ENCODE assay signal across 1 cellular context in genomic region chr17:2050246-2050866, GRCh38.
A peak's percentile ranks its signal among the peaks of the same experiment; 100 is the strongest.
TF ChIP-seq lines count a peak whose summit lies in the region.

No MANE protein-coding gene starts in this region.

TF ChIP-seq in A549, 52 proteins besides CTCF, POLR2A, EP300 and RAD21 (continued from another document):
- TF ChIP-seq, protein P1, sequence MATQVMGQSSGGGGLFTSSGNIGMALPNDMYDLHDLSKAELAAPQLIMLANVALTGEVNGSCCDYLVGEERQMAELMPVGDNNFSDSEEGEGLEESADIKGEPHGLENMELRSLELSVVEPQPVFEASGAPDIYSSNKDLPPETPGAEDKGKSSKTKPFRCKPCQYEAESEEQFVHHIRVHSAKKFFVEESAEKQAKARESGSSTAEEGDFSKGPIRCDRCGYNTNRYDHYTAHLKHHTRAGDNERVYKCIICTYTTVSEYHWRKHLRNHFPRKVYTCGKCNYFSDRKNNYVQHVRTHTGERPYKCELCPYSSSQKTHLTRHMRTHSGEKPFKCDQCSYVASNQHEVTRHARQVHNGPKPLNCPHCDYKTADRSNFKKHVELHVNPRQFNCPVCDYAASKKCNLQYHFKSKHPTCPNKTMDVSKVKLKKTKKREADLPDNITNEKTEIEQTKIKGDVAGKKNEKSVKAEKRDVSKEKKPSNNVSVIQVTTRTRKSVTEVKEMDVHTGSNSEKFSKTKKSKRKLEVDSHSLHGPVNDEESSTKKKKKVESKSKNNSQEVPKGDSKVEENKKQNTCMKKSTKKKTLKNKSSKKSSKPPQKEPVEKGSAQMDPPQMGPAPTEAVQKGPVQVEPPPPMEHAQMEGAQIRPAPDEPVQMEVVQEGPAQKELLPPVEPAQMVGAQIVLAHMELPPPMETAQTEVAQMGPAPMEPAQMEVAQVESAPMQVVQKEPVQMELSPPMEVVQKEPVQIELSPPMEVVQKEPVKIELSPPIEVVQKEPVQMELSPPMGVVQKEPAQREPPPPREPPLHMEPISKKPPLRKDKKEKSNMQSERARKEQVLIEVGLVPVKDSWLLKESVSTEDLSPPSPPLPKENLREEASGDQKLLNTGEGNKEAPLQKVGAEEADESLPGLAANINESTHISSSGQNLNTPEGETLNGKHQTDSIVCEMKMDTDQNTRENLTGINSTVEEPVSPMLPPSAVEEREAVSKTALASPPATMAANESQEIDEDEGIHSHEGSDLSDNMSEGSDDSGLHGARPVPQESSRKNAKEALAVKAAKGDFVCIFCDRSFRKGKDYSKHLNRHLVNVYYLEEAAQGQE (IDR thresholded peaks at IDR 0.05) = peak; percentile 83
